11 cellular contexts compared by ENCODE assay signal in genomic region chr2:127516031-127516430, GRCh38. TPM values are rescaled to one million over a fixed set of nuclear protein-coding genes. Genes with fewer than 3 reads are reported as not detected.
A peak's percentile ranks its signal among the peaks of the same experiment; 100 is the strongest.
DNase-seq lines count a peak whose midpoint lies in the region; ATAC-seq and TF ChIP-seq lines count a peak whose summit lies in the region.
"Had no signal": no experiment of that assay in that cellular context is flagged by ENCODE, and none has a peak within 500 bp of the region (broad histone marks: within the 10 kb centered on the region; RNA-seq: fewer than 3 reads in every experiment).

No MANE protein-coding gene starts in this region.

- H3K27ac Mint-ChIP-seq in activated naive CD8-positive, alpha-beta T cell treated with anti-CD3 and anti-CD28 coated beads, Interleukin-2, amount 50 U/mL, for 24 hours, result peak overlapping the region; percentile 38
- H3K27ac Mint-ChIP-seq in activated naive CD8-positive, alpha-beta T cell treated with anti-CD3 and anti-CD28 coated beads for 36 hours, result no peak overlapping the region

- no peaks in the 10 kb centered on the region for H3K36me3 ChIP-seq in aorta (ENCODE audit: control insufficient read depth in 1 of 2, insufficient read depth in 2 of 2, low read length in 1 of 2)

- no peak overlapping the region for H3K4me3 Mint-ChIP-seq in activated naive CD8-positive, alpha-beta T cell treated with anti-CD3 and anti-CD28 coated beads, Interleukin-2, amount 50 U/mL, for 24 hours
- H3K4me3 Mint-ChIP-seq in activated naive CD8-positive, alpha-beta T cell treated with anti-CD3 and anti-CD28 coated beads for 36 hours, result no peak overlapping the region

- H3K27me3 ChIP-seq in aorta (ENCODE audit: control insufficient read depth in 1 of 2, insufficient read depth in 2 of 2, low read length in 1 of 2), result no peaks in the 10 kb centered on the region

- H3K4me1 ChIP-seq in aorta (ENCODE audit: control insufficient read depth in 1 of 2, insufficient read depth in 2 of 2, low read length in 2 of 2), result no peaks in the 10 kb centered on the region

- peak overlapping the region; percentile 20 to 84 for H3K27ac ChIP-seq in aorta (ENCODE audit: low read depth in 1 of 2, low read length in 2 of 2)
- H3K27ac ChIP-seq: A549 had no signal

- no peak for DNase-seq in activated naive CD8-positive, alpha-beta T cell treated with anti-CD3 and anti-CD28 coated beads, Interleukin-2, amount 50 U/mL, for 24 hours
- DNase-seq in activated naive CD8-positive, alpha-beta T cell treated with anti-CD3 and anti-CD28 coated beads for 36 hours, result no peak
- DNase-seq in fibroblast of mammary gland (ENCODE audit: low read depth), result peak; percentile 98
- peak in 46 of 56 donors; percentile 8 to 85 (median 45) for DNase-seq in nucleus accumbens (lab: John Stamatoyannopoulos, UW)
- DNase-seq in aorta, result peak; percentile 94 to 96
- DNase-seq in activated naive CD4-positive, alpha-beta T cell (lab: John Stamatoyannopoulos, UW), result no peak
- DNase-seq in central memory CD4-positive, alpha-beta T cell, result no peak
- DNase-seq: activated CD4-positive, alpha-beta T cell treated with anti-CD3 and anti-CD28 coated beads for 1 hour; NK-92 treated with Interleukin-12 subunit alpha and Interleukin-12 subunit beta, amount 100 ng/mL, for 24 hours had no signal

- H3K9me3 Mint-ChIP-seq in activated naive CD8-positive, alpha-beta T cell treated with anti-CD3 and anti-CD28 coated beads, Interleukin-2, amount 50 U/mL, for 24 hours, result no peaks in the 10 kb centered on the region
- H3K9me3 Mint-ChIP-seq in activated naive CD8-positive, alpha-beta T cell treated with anti-CD3 and anti-CD28 coated beads for 36 hours, result no peaks in the 10 kb centered on the region

- H3K36me3 Mint-ChIP-seq in activated naive CD8-positive, alpha-beta T cell treated with anti-CD3 and anti-CD28 coated beads, Interleukin-2, amount 50 U/mL, for 24 hours (ENCODE audit: low read depth), result peaks cover 58% of the 10 kb centered on the region
- H3K36me3 Mint-ChIP-seq in activated naive CD8-positive, alpha-beta T cell treated with anti-CD3 and anti-CD28 coated beads for 36 hours, result peaks cover 31% of the 10 kb centered on the region

- ATAC-seq in activated naive CD8-positive, alpha-beta T cell treated with anti-CD3 and anti-CD28 coated beads, Interleukin-2, amount 50 U/mL, for 24 hours, result no peak
- peak; percentile 86 for ATAC-seq in aorta (ENCODE audit: low FRiP score)
- ATAC-seq in HG02884 (IDR thresholded peaks at IDR 0.05; ENCODE audit: unreplicated experiment), result no peak
- ATAC-seq: A549 had no signal

- no peaks in the 10 kb centered on the region for H3K9me3 ChIP-seq in aorta (ENCODE audit: control insufficient read depth, low read length)
- H3K9me3 ChIP-seq: A549 had no signal

- no peak for TF ChIP-seq CTCF in fibroblast of mammary gland (conservative IDR thresholded peaks at IDR 0.05; ENCODE audit: control insufficient read depth, insufficient read depth, low read depth, low read length)

- WGBS in aorta, 2 donors, result 38 to 44% methylated on average over 10 of the region's 10 CpGs

- peaks cover 57% of the 10 kb centered on the region for H3K4me1 Mint-ChIP-seq in activated naive CD8-positive, alpha-beta T cell treated with anti-CD3 and anti-CD28 coated beads, Interleukin-2, amount 50 U/mL, for 24 hours
- peaks cover 69% of the 10 kb centered on the region for H3K4me1 Mint-ChIP-seq in activated naive CD8-positive, alpha-beta T cell treated with anti-CD3 and anti-CD28 coated beads for 36 hours

- intact Hi-C loops in aorta (cut with DNase I), result loop anchor here in 1 of 2 donors (5.0 kb wide), 1 partner anchor 136 kb away; no protein-coding TSS in a partner anchor

- H3K27me3 Mint-ChIP-seq in activated naive CD8-positive, alpha-beta T cell treated with anti-CD3 and anti-CD28 coated beads, Interleukin-2, amount 50 U/mL, for 24 hours, result no peaks in the 10 kb centered on the region
- H3K27me3 Mint-ChIP-seq in activated naive CD8-positive, alpha-beta T cell treated with anti-CD3 and anti-CD28 coated beads for 36 hours, result no peaks in the 10 kb centered on the region

- H3K4me3 ChIP-seq in fibroblast of mammary gland (ENCODE audit: control insufficient read depth, low read depth, low read length) (no peak overlapping the region), aorta (ENCODE audit: low read length in 2 of 2) (no peak overlapping the region)
- H3K4me3 ChIP-seq: A549 had no signal

RNA-seq across cellular contexts. Expression of gene IWS1, which starts 10.3 kb away (rescaled TPM):
- 10 to 100 TPM; 52.5 to 58.7 TPM for total RNA-seq in activated naive CD8-positive, alpha-beta T cell treated with anti-CD3 and anti-CD28 coated beads for 36 hours
- total RNA-seq in aorta, result 10 to 100 TPM; 37.1 to 40.2 TPM
- 10 to 100 TPM; 14.0 to 27.6 TPM for polyA plus RNA-seq in aorta

RNA-seq across cellular contexts. Expression of gene MYO7B, which starts 19.5 kb away (rescaled TPM):
- under 1 TPM; 0.62 to 0.88 TPM for total RNA-seq in activated naive CD8-positive, alpha-beta T cell treated with anti-CD3 and anti-CD28 coated beads for 36 hours
- 1 to 10 TPM in 1 of 2 donors, under 1 TPM in 1; 0.32 to 2.0 TPM for total RNA-seq in aorta
- 10 to 100 TPM in 1 of 2 donors, 1 to 10 TPM in 1; 1.1 to 26.3 TPM for polyA plus RNA-seq in aorta

Comparison
In these comparisons a context has a peak if more than half of its experiments do, and no peak if none do; other contexts are left out.
1. DNase-seq: peak in fibroblast of mammary gland (single experiment), nucleus accumbens (46 of 56) and aorta (2 of 2); none in activated naive CD8-positive, alpha-beta T cell treated with anti-CD3 and anti-CD28 coated beads, Interleukin-2, amount 50 U/mL, for 24 hours (single experiment), activated naive CD8-positive, alpha-beta T cell treated with anti-CD3 and anti-CD28 coated beads for 36 hours (single experiment), activated naive CD4-positive, alpha-beta T cell (0 of 4) and central memory CD4-positive, alpha-beta T cell (single experiment).